ENCODE assay signal across 1 cellular context in the genomic region with DNA sequence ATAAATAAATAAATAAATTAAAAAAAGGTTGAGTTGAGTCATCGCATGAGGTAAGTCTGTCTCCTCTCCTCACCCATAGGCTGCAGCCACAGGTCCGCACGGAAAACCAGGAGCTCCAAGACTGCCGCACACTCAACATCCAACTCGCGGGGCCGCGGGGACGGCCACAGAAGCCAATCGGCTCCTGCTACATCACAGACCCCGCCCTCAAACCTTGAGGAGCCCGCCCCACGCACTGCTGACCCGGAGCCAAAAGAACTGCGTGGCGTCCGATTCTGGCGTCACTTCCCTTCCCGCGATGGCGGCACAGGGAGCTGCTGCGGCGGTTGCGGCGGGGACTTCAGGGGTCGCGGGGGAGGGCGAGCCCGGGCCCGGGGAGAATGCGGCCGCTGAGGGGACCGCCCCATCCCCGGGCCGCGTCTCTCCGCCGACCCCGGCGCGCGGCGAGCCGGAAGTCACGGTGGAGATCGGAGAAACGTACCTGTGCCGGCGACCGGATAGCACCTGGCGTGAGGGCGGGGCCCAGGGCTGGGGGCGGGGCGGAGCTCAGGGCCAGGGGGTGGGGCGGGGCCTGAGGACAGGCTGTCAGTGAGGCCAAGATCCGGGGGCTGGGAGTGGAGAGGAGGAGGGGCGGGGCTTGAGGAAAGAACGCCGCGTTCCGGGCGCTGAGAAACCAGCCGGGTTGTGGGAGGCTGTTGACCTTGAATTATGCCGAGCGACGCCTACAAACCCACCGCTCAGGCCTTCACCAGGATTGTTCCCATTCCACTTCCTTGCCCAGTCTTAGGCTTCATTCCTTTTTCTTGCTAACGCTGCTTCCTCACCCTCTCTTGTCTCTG.
TF ChIP-seq lines count a peak whose summit lies in the region.

A gene (plus strand): TSS at position 281 of the 839 bp plus-strand sequence. CDS start 18 bp downstream, at position 299.

TF ChIP-seq in HepG2, 621 proteins besides CTCF, POLR2A, EP300 and RAD21 (continued from another document and continues in another):
- TF ChIP-seq ZNF766 (CRISPR knock-in tag; IDR thresholded peaks at IDR 0.05; ENCODE audit: borderline replicate concordance) (peak; percentile 38; the same call in 1 of the 2 replicates), SIN3A (IDR thresholded peaks at IDR 0.05; ENCODE audit: borderline replicate concordance, low read depth, low read length) (peak; percentile 92; the same call in 1 of the 2 replicates), MED1 (CRISPR knock-in tag; IDR thresholded peaks at IDR 0.05) (peak; percentile 58; the same call in 1 of the 2 replicates), ZSCAN31 (CRISPR knock-in tag; IDR thresholded peaks at IDR 0.05; ENCODE audit: low read depth) (peak; percentile 55; the same call in 1 of the 2 replicates), CAMTA2 (CRISPR knock-in tag; IDR thresholded peaks at IDR 0.05; ENCODE audit: borderline replicate concordance) (no peak; the same call in 1 of the 2 replicates), ZNF569 (CRISPR knock-in tag; IDR thresholded peaks at IDR 0.05; ENCODE audit: borderline replicate concordance) (no peak), TBX2 (CRISPR knock-in tag; IDR thresholded peaks at IDR 0.05; ENCODE audit: borderline replicate concordance) (peak; percentile 82; the same call in 1 of the 2 replicates), STAT5B (CRISPR knock-in tag; IDR thresholded peaks at IDR 0.05) (0 out of 2 replicates have a peak, but pooled peaks have one; percentile 56), ZMAT3 (CRISPR knock-in tag; conservative IDR thresholded peaks at IDR 0.05) (no peak), PHF20 (CRISPR knock-in tag; IDR thresholded peaks at IDR 0.05) (peak; percentile 94), FOXC1 (CRISPR knock-in tag; IDR thresholded peaks at IDR 0.05; ENCODE audit: borderline replicate concordance) (peak; percentile 5; the same call in 1 of the 2 replicates), ARID2 (CRISPR knock-in tag; IDR thresholded peaks at IDR 0.05; ENCODE audit: borderline replicate concordance) (peak; percentile 81), POGZ (CRISPR knock-in tag; IDR thresholded peaks at IDR 0.05) (0 out of 2 replicates have a peak, but pooled peaks have one; percentile 22), ZNF354B (CRISPR knock-in tag; IDR thresholded peaks at IDR 0.05) (0 out of 2 replicates have a peak, but pooled peaks have one; percentile 40), SNAI1 (CRISPR knock-in tag; IDR thresholded peaks at IDR 0.05; ENCODE audit: borderline replicate concordance) (no peak), ZNF607 (CRISPR knock-in tag; IDR thresholded peaks at IDR 0.05; ENCODE audit: borderline replicate concordance) (peak; percentile 80; the same call in 1 of the 2 replicates), MZF1 (CRISPR knock-in tag; IDR thresholded peaks at IDR 0.05; ENCODE audit: borderline replicate concordance) (no peak), RBM39 (IDR thresholded peaks at IDR 0.05; ENCODE audit: low read depth, low read length, poor library complexity, severe bottlenecking) (peak; percentile 97), IRF2 (CRISPR knock-in tag; IDR thresholded peaks at IDR 0.05) (peak; percentile 79), ZNF652 (CRISPR knock-in tag; IDR thresholded peaks at IDR 0.05; ENCODE audit: borderline replicate concordance, low read depth) (no peak), ZNF256 (CRISPR knock-in tag; conservative IDR thresholded peaks at IDR 0.05) (peak; percentile 36; the same call in 1 of the 2 replicates), ZNF143 (CRISPR knock-in tag; IDR thresholded peaks at IDR 0.05) (peak; percentile 78), ZNF34 (CRISPR knock-in tag; IDR thresholded peaks at IDR 0.05; ENCODE audit: borderline replicate concordance) (0 out of 2 replicates have a peak, but pooled peaks have one; percentile 80), MIXL1 (CRISPR knock-in tag; IDR thresholded peaks at IDR 0.05) (peak; percentile 63; the same call in 1 of the 2 replicates), RBFOX2 (IDR thresholded peaks at IDR 0.05; ENCODE audit: low read depth, low read length) (peak; percentile 99), ARHGAP35 (CRISPR knock-in tag; IDR thresholded peaks at IDR 0.05; ENCODE audit: borderline replicate concordance) (peak; percentile 92; the same call in 1 of the 2 replicates), AHR (CRISPR knock-in tag; IDR thresholded peaks at IDR 0.05) (peak; percentile 77), TOE1 (CRISPR knock-in tag; IDR thresholded peaks at IDR 0.05) (0 out of 2 replicates have a peak, but pooled peaks have one; percentile 91)
- TF ChIP-seq, protein P1, sequence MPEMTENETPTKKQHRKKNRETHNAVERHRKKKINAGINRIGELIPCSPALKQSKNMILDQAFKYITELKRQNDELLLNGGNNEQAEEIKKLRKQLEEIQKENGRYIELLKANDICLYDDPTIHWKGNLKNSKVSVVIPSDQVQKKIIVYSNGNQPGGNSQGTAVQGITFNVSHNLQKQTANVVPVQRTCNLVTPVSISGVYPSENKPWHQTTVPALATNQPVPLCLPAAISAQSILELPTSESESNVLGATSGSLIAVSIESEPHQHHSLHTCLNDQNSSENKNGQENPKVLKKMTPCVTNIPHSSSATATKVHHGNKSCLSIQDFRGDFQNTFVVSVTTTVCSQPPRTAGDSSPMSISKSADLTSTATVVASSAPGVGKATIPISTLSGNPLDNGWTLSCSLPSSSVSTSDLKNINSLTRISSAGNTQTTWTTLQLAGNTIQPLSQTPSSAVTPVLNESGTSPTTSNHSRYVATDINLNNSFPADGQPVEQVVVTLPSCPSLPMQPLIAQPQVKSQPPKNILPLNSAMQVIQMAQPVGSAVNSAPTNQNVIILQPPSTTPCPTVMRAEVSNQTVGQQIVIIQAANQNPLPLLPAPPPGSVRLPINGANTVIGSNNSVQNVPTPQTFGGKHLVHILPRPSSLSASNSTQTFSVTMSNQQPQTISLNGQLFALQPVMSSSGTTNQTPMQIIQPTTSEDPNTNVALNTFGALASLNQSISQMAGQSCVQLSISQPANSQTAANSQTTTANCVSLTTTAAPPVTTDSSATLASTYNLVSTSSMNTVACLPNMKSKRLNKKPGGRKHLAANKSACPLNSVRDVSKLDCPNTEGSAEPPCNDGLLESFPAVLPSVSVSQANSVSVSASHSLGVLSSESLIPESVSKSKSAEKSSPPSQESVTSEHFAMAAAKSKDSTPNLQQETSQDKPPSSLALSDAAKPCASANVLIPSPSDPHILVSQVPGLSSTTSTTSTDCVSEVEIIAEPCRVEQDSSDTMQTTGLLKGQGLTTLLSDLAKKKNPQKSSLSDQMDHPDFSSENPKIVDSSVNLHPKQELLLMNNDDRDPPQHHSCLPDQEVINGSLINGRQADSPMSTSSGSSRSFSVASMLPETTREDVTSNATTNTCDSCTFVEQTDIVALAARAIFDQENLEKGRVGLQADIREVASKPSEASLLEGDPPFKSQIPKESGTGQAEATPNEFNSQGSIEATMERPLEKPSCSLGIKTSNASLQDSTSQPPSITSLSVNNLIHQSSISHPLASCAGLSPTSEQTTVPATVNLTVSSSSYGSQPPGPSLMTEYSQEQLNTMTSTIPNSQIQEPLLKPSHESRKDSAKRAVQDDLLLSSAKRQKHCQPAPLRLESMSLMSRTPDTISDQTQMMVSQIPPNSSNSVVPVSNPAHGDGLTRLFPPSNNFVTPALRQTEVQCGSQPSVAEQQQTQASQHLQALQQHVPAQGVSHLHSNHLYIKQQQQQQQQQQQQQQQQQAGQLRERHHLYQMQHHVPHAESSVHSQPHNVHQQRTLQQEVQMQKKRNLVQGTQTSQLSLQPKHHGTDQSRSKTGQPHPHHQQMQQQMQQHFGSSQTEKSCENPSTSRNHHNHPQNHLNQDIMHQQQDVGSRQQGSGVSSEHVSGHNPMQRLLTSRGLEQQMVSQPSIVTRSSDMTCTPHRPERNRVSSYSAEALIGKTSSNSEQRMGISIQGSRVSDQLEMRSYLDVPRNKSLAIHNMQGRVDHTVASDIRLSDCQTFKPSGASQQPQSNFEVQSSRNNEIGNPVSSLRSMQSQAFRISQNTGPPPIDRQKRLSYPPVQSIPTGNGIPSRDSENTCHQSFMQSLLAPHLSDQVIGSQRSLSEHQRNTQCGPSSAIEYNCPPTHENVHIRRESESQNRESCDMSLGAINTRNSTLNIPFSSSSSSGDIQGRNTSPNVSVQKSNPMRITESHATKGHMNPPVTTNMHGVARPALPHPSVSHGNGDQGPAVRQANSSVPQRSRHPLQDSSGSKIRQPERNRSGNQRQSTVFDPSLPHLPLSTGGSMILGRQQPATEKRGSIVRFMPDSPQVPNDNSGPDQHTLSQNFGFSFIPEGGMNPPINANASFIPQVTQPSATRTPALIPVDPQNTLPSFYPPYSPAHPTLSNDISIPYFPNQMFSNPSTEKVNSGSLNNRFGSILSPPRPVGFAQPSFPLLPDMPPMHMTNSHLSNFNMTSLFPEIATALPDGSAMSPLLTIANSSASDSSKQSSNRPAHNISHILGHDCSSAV (CRISPR knock-in tag; IDR thresholded peaks at IDR 0.05; ENCODE audit: borderline replicate concordance), result 0 out of 2 replicates have a peak, but pooled peaks have one; percentile 46
- TF ChIP-seq, protein P2, sequence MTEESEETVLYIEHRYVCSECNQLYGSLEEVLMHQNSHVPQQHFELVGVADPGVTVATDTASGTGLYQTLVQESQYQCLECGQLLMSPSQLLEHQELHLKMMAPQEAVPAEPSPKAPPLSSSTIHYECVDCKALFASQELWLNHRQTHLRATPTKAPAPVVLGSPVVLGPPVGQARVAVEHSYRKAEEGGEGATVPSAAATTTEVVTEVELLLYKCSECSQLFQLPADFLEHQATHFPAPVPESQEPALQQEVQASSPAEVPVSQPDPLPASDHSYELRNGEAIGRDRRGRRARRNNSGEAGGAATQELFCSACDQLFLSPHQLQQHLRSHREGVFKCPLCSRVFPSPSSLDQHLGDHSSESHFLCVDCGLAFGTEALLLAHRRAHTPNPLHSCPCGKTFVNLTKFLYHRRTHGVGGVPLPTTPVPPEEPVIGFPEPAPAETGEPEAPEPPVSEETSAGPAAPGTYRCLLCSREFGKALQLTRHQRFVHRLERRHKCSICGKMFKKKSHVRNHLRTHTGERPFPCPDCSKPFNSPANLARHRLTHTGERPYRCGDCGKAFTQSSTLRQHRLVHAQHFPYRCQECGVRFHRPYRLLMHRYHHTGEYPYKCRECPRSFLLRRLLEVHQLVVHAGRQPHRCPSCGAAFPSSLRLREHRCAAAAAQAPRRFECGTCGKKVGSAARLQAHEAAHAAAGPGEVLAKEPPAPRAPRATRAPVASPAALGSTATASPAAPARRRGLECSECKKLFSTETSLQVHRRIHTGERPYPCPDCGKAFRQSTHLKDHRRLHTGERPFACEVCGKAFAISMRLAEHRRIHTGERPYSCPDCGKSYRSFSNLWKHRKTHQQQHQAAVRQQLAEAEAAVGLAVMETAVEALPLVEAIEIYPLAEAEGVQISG (CRISPR knock-in tag; IDR thresholded peaks at IDR 0.05), result peak; percentile 94
- TF ChIP-seq, protein P3, sequence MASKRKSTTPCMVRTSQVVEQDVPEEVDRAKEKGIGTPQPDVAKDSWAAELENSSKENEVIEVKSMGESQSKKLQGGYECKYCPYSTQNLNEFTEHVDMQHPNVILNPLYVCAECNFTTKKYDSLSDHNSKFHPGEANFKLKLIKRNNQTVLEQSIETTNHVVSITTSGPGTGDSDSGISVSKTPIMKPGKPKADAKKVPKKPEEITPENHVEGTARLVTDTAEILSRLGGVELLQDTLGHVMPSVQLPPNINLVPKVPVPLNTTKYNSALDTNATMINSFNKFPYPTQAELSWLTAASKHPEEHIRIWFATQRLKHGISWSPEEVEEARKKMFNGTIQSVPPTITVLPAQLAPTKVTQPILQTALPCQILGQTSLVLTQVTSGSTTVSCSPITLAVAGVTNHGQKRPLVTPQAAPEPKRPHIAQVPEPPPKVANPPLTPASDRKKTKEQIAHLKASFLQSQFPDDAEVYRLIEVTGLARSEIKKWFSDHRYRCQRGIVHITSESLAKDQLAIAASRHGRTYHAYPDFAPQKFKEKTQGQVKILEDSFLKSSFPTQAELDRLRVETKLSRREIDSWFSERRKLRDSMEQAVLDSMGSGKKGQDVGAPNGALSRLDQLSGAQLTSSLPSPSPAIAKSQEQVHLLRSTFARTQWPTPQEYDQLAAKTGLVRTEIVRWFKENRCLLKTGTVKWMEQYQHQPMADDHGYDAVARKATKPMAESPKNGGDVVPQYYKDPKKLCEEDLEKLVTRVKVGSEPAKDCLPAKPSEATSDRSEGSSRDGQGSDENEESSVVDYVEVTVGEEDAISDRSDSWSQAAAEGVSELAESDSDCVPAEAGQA (IDR thresholded peaks at IDR 0.05; ENCODE audit: low read depth), result peak; percentile 99
- TF ChIP-seq, protein P3 (CRISPR knock-in tag; IDR thresholded peaks at IDR 0.05; ENCODE audit: borderline replicate concordance), result no peak; the same call in 1 of the 2 replicates
- TF ChIP-seq, protein P4, sequence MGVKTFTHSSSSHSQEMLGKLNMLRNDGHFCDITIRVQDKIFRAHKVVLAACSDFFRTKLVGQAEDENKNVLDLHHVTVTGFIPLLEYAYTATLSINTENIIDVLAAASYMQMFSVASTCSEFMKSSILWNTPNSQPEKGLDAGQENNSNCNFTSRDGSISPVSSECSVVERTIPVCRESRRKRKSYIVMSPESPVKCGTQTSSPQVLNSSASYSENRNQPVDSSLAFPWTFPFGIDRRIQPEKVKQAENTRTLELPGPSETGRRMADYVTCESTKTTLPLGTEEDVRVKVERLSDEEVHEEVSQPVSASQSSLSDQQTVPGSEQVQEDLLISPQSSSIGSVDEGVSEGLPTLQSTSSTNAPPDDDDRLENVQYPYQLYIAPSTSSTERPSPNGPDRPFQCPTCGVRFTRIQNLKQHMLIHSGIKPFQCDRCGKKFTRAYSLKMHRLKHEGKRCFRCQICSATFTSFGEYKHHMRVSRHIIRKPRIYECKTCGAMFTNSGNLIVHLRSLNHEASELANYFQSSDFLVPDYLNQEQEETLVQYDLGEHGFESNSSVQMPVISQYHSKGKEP (CRISPR knock-in tag; IDR thresholded peaks at IDR 0.05), result peak; percentile 72; the same call in 1 of the 2 replicates
- TF ChIP-seq, protein P5, sequence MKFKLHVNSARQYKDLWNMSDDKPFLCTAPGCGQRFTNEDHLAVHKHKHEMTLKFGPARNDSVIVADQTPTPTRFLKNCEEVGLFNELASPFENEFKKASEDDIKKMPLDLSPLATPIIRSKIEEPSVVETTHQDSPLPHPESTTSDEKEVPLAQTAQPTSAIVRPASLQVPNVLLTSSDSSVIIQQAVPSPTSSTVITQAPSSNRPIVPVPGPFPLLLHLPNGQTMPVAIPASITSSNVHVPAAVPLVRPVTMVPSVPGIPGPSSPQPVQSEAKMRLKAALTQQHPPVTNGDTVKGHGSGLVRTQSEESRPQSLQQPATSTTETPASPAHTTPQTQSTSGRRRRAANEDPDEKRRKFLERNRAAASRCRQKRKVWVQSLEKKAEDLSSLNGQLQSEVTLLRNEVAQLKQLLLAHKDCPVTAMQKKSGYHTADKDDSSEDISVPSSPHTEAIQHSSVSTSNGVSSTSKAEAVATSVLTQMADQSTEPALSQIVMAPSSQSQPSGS (CRISPR knock-in tag; IDR thresholded peaks at IDR 0.05), result peak; percentile 82
